In genomic region chr11:46308632-46309419, GRCh38 we compare ENCODE assay signal across 8 cellular contexts. TPM values are rescaled to one million over a fixed set of nuclear protein-coding genes. Genes with fewer than 3 reads are reported as not detected.
DNase-seq lines count a peak whose midpoint lies in the region; ATAC-seq and TF ChIP-seq lines count a peak whose summit lies in the region.

No MANE protein-coding gene starts in this region.

- no peaks in the 10 kb centered on the region for H3K36me3 ChIP-seq in CD4-positive, CD25-positive, alpha-beta regulatory T cell (ENCODE audit: control insufficient read depth, insufficient read depth, low read length)
- no peaks in the 10 kb centered on the region for H3K36me3 ChIP-seq in WERI-Rb-1
- no peaks in the 10 kb centered on the region for H3K36me3 ChIP-seq in mammary epithelial cell (ENCODE audit: insufficient read depth, low read length)
- no peaks in the 10 kb centered on the region for H3K36me3 ChIP-seq in kidney epithelial cell (ENCODE audit: control insufficient read depth, insufficient read depth, low read length)

- H3K36me3 Mint-ChIP-seq in CD4-positive, CD25-positive, alpha-beta regulatory T cell = no peaks in the 10 kb centered on the region

- peaks cover 0 to 9% (median 6%) of the 10 kb centered on the region in 4 donors for H3K4me1 Mint-ChIP-seq in CD4-positive, CD25-positive, alpha-beta regulatory T cell

- H3K4me2 ChIP-seq in mammary epithelial cell (ENCODE audit: insufficient read depth, low read depth, low read length) = no peak overlapping the region

- no peak overlapping the region for H3K9ac ChIP-seq in mammary epithelial cell (ENCODE audit: insufficient read depth, low read length)

- CTCF ChIA-PET in mammary epithelial cell (lab: Charles Lee; ENCODE audit: low non-redundant PET) = no interaction called here

- no peak overlapping the region for H3K4me3 Mint-ChIP-seq in CD4-positive, CD25-positive, alpha-beta regulatory T cell

- H3K9me3 Mint-ChIP-seq in CD4-positive, CD25-positive, alpha-beta regulatory T cell = no peaks in the 10 kb centered on the region

- dilution Hi-C loops in mammary epithelial cell (cut with HindIII; ENCODE audit: low sequenced_read_pairs) = no loop called here

- peak; percentile 28 to 68 (median 41) for DNase-seq in CD4-positive, CD25-positive, alpha-beta regulatory T cell
- DNase-seq in NCI-H1694 treated with DMSO at 0.1 percent for 48 hours (lab: John Stamatoyannopoulos, UW) (peak; percentile 28), WERI-Rb-1 (peak; percentile 81), mammary epithelial cell (peak; percentile 38), kidney epithelial cell (ENCODE audit: low read depth) (no peak)
- peak; percentile 77 to 79 for DNase-seq in stimulated activated CD4-positive, alpha-beta T cell treated with anti-CD3 and anti-CD28 coated beads, Interleukin-2, amount 100 ng/mL, for 24 hours

- H4K20me1 ChIP-seq in mammary epithelial cell (ENCODE audit: insufficient read depth, low read length) = no peaks in the 10 kb centered on the region

- no peak overlapping the region for H3K4me3 ChIP-seq in CD4-positive, CD25-positive, alpha-beta regulatory T cell (ENCODE audit: low read depth, low read length)
- H3K4me3 ChIP-seq in WERI-Rb-1 (ENCODE audit: low read depth, low read length) = no peak overlapping the region
- no peak overlapping the region for H3K4me3 ChIP-seq in mammary epithelial cell (replicated peaks in 1 of 3; ENCODE audit: insufficient read depth in 1 of 3, low read depth in 2 of 3, low read length in 3 of 3)
- no peak overlapping the region for H3K4me3 ChIP-seq in kidney epithelial cell (ENCODE audit: low read depth, low read length)

- no peak overlapping the region for H3K27ac Mint-ChIP-seq in CD4-positive, CD25-positive, alpha-beta regulatory T cell

- WGBS in mammary epithelial cell (ENCODE audit: low coverage, missing lambda C conversion rate) = 30% methylated on average over 10 of the region's 12 CpGs

- TF ChIP-seq CTCF in WERI-Rb-1 (IDR thresholded peaks at IDR 0.05; ENCODE audit: low read depth, low read length) = peak; percentile 90
- TF ChIP-seq CTCF in mammary epithelial cell (conservative IDR thresholded peaks at IDR 0.05 in 1 of 2, IDR thresholded peaks at IDR 0.05 in 1 of 2; ENCODE audit: extremely low read depth in 1 of 2, insufficient read depth in 1 of 2, low read depth in 1 of 2, low read length in 2 of 2) = peak; percentile 94
- TF ChIP-seq CTCF in kidney epithelial cell (IDR thresholded peaks at IDR 0.05; ENCODE audit: insufficient read depth, low read length, poor library complexity, severe bottlenecking) = peak; percentile 94

- H3K9me3 ChIP-seq in CD4-positive, CD25-positive, alpha-beta regulatory T cell (ENCODE audit: control insufficient read depth in 2 of 2, low read length in 2 of 2) = no peaks in the 10 kb centered on the region
- no peaks in the 10 kb centered on the region for H3K9me3 ChIP-seq in WERI-Rb-1 (ENCODE audit: severe bottlenecking)
- no peaks in the 10 kb centered on the region for H3K9me3 ChIP-seq in mammary epithelial cell (replicated peaks; ENCODE audit: insufficient read depth, low read length)

- ATAC-seq in CD4-positive, CD25-positive, alpha-beta regulatory T cell (ENCODE audit: low read depth in 2 of 2) = peak in 1 of 2 donors; percentile 55
- ATAC-seq in GM21447 (IDR thresholded peaks at IDR 0.05; ENCODE audit: unreplicated experiment) (peak; percentile 53), HG02870 (IDR thresholded peaks at IDR 0.05; ENCODE audit: unreplicated experiment) (no peak)

- intact Hi-C loops in mammary epithelial cell (cut with micrococcal nuclease) = loop anchor here (1.0 to 2.0 kb wide), 5 partner anchors 62 to 344 kb away; no protein-coding TSS in a partner anchor

- no peaks in the 10 kb centered on the region for H3K79me2 ChIP-seq in mammary epithelial cell (ENCODE audit: insufficient read depth, low read length)

- peaks cover 14% of the 10 kb centered on the region for H3K27me3 Mint-ChIP-seq in CD4-positive, CD25-positive, alpha-beta regulatory T cell

- in situ Hi-C loops in mammary epithelial cell (cut with MboI; ENCODE audit: low sequenced_read_pairs in 2 of 2) = loop anchor here in 1 of 2 donors (5.0 kb wide), 1 partner anchor 62 kb away; no protein-coding TSS in a partner anchor

- no peaks in the 10 kb centered on the region for H3K27me3 ChIP-seq in CD4-positive, CD25-positive, alpha-beta regulatory T cell (ENCODE audit: control insufficient read depth, insufficient read depth, low read length)
- no peaks in the 10 kb centered on the region for H3K27me3 ChIP-seq in WERI-Rb-1 (ENCODE audit: insufficient read depth, low read depth, severe bottlenecking)
- H3K27me3 ChIP-seq in mammary epithelial cell (ENCODE audit: insufficient read depth, low read length) = no peaks in the 10 kb centered on the region
- no peaks in the 10 kb centered on the region for H3K27me3 ChIP-seq in kidney epithelial cell (ENCODE audit: control insufficient read depth, insufficient read depth, low read length)

- peaks cover 4% of the 10 kb centered on the region for H3K4me1 ChIP-seq in CD4-positive, CD25-positive, alpha-beta regulatory T cell (ENCODE audit: control insufficient read depth, insufficient read depth, low read length, poor library complexity, severe bottlenecking)
- peaks cover 2% of the 10 kb centered on the region for H3K4me1 ChIP-seq in mammary epithelial cell (ENCODE audit: insufficient read depth, low read length)

- no peak overlapping the region for H2AFZ ChIP-seq in mammary epithelial cell (ENCODE audit: low read depth, low read length)

- BruUV-seq in mammary epithelial cell (replicated peaks; lab: Mats Ljungman, UMichigan) = no TSS peak

- no peak overlapping the region for H3K27ac ChIP-seq in CD4-positive, CD25-positive, alpha-beta regulatory T cell (ENCODE audit: insufficient read depth, low read length, poor library complexity, severe bottlenecking)
- H3K27ac ChIP-seq in WERI-Rb-1 (no peak overlapping the region), mammary epithelial cell (ENCODE audit: insufficient read depth, low read depth, low read length) (no peak overlapping the region)

RNA-seq across cellular contexts. Expression of gene CREB3L1, which starts 31.4 kb away (rescaled TPM):
- total RNA-seq in CD4-positive, CD25-positive, alpha-beta regulatory T cell = not detected
- polyA plus RNA-seq in CD4-positive, CD25-positive, alpha-beta regulatory T cell = not detected
- total RNA-seq in mammary epithelial cell (under 1 TPM in 1 of 2 donors, not detected in 1; 0.17 TPM), kidney epithelial cell (3.2 and 4.5 TPM in 2 replicates)
- polyA plus RNA-seq in mammary epithelial cell = not detected
- not detected for polyA minus RNA-seq in mammary epithelial cell

RNA-seq across cellular contexts. Expression of gene DGKZ, which starts 38.4 kb away (rescaled TPM):
- total RNA-seq in CD4-positive, CD25-positive, alpha-beta regulatory T cell = 234 TPM
- 10 to 100 TPM; 36.6 to 48.6 (median 44.8) TPM for polyA plus RNA-seq in CD4-positive, CD25-positive, alpha-beta regulatory T cell
- total RNA-seq in mammary epithelial cell (10 to 100 TPM; 80.7 to 83.6 TPM), kidney epithelial cell (69.6 and 95.7 TPM in 2 replicates)
- 71.3 TPM for polyA plus RNA-seq in mammary epithelial cell
- polyA minus RNA-seq in mammary epithelial cell = 90.3 TPM
